Comparison of ENCODE assay signal across 8 cellular contexts in genomic region chr11:117095301-117096139, GRCh38. TPM values are rescaled to one million over a fixed set of nuclear protein-coding genes. Genes with fewer than 3 reads are reported as not detected.
DNase-seq lines count a peak whose midpoint lies in the region; ATAC-seq, FAIRE-seq and TF ChIP-seq lines count a peak whose summit lies in the region.

No MANE protein-coding gene starts in this region.

- H2AFZ ChIP-seq in KMS-11 (ENCODE audit: low read depth) (no peak overlapping the region), GM12878 (ENCODE audit: control insufficient read depth, low read depth, low read length) (no peak overlapping the region), mesenchymal stem cell (ENCODE audit: low read depth, low read length) (no peak overlapping the region)

- intact Hi-C loops in CD14-positive monocyte (cut with micrococcal nuclease), result loop anchor here in 1 of 2 donors (5.0 kb wide), 3 partner anchors 93 to 183 kb away; no protein-coding TSS in a partner anchor
- intact Hi-C loops in GM12878 (cut with micrococcal nuclease; ENCODE audit: unreplicated experiment), result loop anchor here (1.0 to 5.0 kb wide), 4 partner anchors 32 to 168 kb away; no protein-coding TSS in a partner anchor

- H3K23ac ChIP-seq in mesenchymal stem cell (ENCODE audit: low read length in 2 of 2), result no peak overlapping the region

- FAIRE-seq in GM12878 (lab: Jason Lieb, UNC), result no peak

- peaks cover 0 to 2% (median 0%) of the 10 kb centered on the region in 7 donors for H3K9me3 Mint-ChIP-seq in CD14-positive monocyte

- H3K4ac ChIP-seq in mesenchymal stem cell (ENCODE audit: low read depth in 1 of 2, low read length in 2 of 2), result peak overlapping the region in 1 of 2 experiments; percentile 33

- in situ Hi-C loops in GM12878 (cut with MboI), result no loop called here

- peaks cover 7 to 9% of the 10 kb centered on the region in 2 donors for H3K36me3 Mint-ChIP-seq in CD14-positive monocyte

- ATAC-seq in GM12878 (no peak), HG03571 (IDR thresholded peaks at IDR 0.05; ENCODE audit: unreplicated experiment) (no peak), HG03025 (IDR thresholded peaks at IDR 0.05; ENCODE audit: low FRiP score, unreplicated experiment) (no peak)

- H2BK15ac ChIP-seq in mesenchymal stem cell (ENCODE audit: low read depth, poor library complexity, severe bottlenecking), result no peak overlapping the region

- no peak overlapping the region for H2AK5ac ChIP-seq in mesenchymal stem cell (ENCODE audit: low read length, severe bottlenecking)

- H3K36me3 ChIP-seq in KMS-11 (ENCODE audit: insufficient read depth) (no peaks in the 10 kb centered on the region), GM12878 (ENCODE audit: control insufficient read depth in 2 of 2, insufficient read depth in 2 of 2, low read length in 1 of 2) (peaks cover 0 to 2% of the 10 kb centered on the region in 2 experiments; a peak in 2 of 4 replicates), mesenchymal stem cell (ENCODE audit: control insufficient read depth in 1 of 2, insufficient read depth in 2 of 2, low read depth in 1 of 2, low read length in 2 of 2) (no peaks in the 10 kb centered on the region)

- no peak overlapping the region for H3K9ac ChIP-seq in KMS-11
- H3K9ac ChIP-seq in GM12878 (ENCODE audit: control insufficient read depth, insufficient read depth, low read length), result peak overlapping the region; percentile 68; the same call in 1 of the 2 replicates
- peak overlapping the region; percentile 94 for H3K9ac ChIP-seq in mesenchymal stem cell (ENCODE audit: low read length)

- no peak for DNase-seq in CD14-positive monocyte (ENCODE audit: low spot score)
- DNase-seq in GM12878 (ENCODE audit: low read depth, low spot score), result no peak
- peak; percentile 91 for DNase-seq in mesenchymal stem cell
- DNase-seq in COLO668 (lab: John Stamatoyannopoulos, UW; ENCODE audit: unreplicated experiment), result no peak
- DNase-seq in GOT3 (lab: John Stamatoyannopoulos, UW), result no peak

- H4K91ac ChIP-seq in mesenchymal stem cell (ENCODE audit: low read length), result no peak overlapping the region

- peaks cover 16% of the 10 kb centered on the region for H3K79me1 ChIP-seq in mesenchymal stem cell (replicated peaks; ENCODE audit: low read length, poor library complexity, severe bottlenecking)

- H3K18ac ChIP-seq in mesenchymal stem cell (ENCODE audit: low read depth in 1 of 2, low read length in 2 of 2), result peak overlapping the region; percentile 57 to 78

- H3K27me3 Mint-ChIP-seq in CD14-positive monocyte (ENCODE audit: low read depth in 3 of 3), result no peaks in the 10 kb centered on the region

- H3K4me1 ChIP-seq in KMS-11 (ENCODE audit: low read depth, poor library complexity, severe bottlenecking) (peaks cover 33% of the 10 kb centered on the region), GM12878 (ENCODE audit: control insufficient read depth, insufficient read depth, low read length) (peaks cover 42% of the 10 kb centered on the region), mesenchymal stem cell (ENCODE audit: control insufficient read depth, insufficient read depth, low read depth, low read length) (peaks cover 13% of the 10 kb centered on the region)

- TF ChIP-seq POLR2A in GM12878 (IDR thresholded peaks at IDR 0.05; ENCODE audit: low read depth, low read length), result no peak

- no peaks in the 10 kb centered on the region for H3K27me3 ChIP-seq in KMS-11 (ENCODE audit: insufficient read depth, low read depth)
- H3K27me3 ChIP-seq in GM12878 (replicated peaks in 1 of 2; ENCODE audit: control insufficient read depth in 2 of 2, insufficient read depth in 2 of 2, low read length in 1 of 2), result no peaks in the 10 kb centered on the region
- no peaks in the 10 kb centered on the region for H3K27me3 ChIP-seq in mesenchymal stem cell (ENCODE audit: control insufficient read depth in 1 of 2, insufficient read depth in 1 of 2, low read length in 2 of 2)

- H3K9me3 ChIP-seq in GM12878 (replicated peaks; ENCODE audit: control insufficient read depth, insufficient read depth, low read length) (no peaks in the 10 kb centered on the region), mesenchymal stem cell (ENCODE audit: control insufficient read depth, low read length) (no peaks in the 10 kb centered on the region)

- POLR2A ChIA-PET in GM12878 (lab: Charles Lee), result interaction anchor here (0.6 to 3.5 kb wide), 10 partner anchors 18 to 307 kb away, joined by 3 to 17 read pairs (median 4); partner anchors contain the start of gene ZPR1

- H3K27ac Mint-ChIP-seq in CD14-positive monocyte, result peak overlapping the region; percentile 94 to 100 (median 99)

- peak overlapping the region; percentile 99 to 100 for H3K4me3 Mint-ChIP-seq in CD14-positive monocyte

- no peak for TF ChIP-seq EP300 in GM12878 (IDR thresholded peaks at IDR 0.05; ENCODE audit: borderline replicate concordance in 1 of 2, control insufficient read depth in 1 of 2, low read depth in 2 of 2, low read length in 2 of 2)

- TF ChIP-seq CTCF in CD14-positive monocyte (IDR thresholded peaks at IDR 0.05) (no peak), KMS-11 (conservative IDR thresholded peaks at IDR 0.05; ENCODE audit: low read depth, low read length) (no peak), GM12878 (IDR thresholded peaks at IDR 0.05 in 2 of 3, conservative IDR thresholded peaks at IDR 0.05 in 1 of 3; ENCODE audit: control insufficient read depth in 2 of 3, extremely low read depth in 1 of 3, insufficient read depth in 1 of 3, low read depth in 3 of 3, low read length in 3 of 3) (no peak)

- SMC1A ChIA-PET in GM12878 (lab: Charles Lee; ENCODE audit: uncharacterized antibody, unreplicated experiment), result interaction anchor here (1.0 to 14.6 kb wide), 19 partner anchors 11 to 243 kb away, joined by 3 to 166 read pairs (median 6); no protein-coding TSS in a partner anchor

- CTCF ChIA-PET in GM12878 (lab: Yijun Ruan, JAX), result interaction anchor here (0.6 to 3.8 kb wide), 13 partner anchors 10 to 260 kb away, joined by 3 to 21 read pairs (median 5); no protein-coding TSS in a partner anchor

- H3K4me3 ChIP-seq in KMS-11 (IDR thresholded peaks at IDR 0.05; ENCODE audit: insufficient read depth, low read depth, low read length) (no peak overlapping the region), GM12878 (peak overlapping the region; percentile 96), mesenchymal stem cell (ENCODE audit: insufficient read depth in 1 of 2, low read depth in 1 of 2, low read length in 2 of 2) (peak overlapping the region in 1 of 2 experiments; percentile 93)

- H3K27ac ChIP-seq in KMS-11 (no peak overlapping the region), GM12878 (ENCODE audit: control insufficient read depth, insufficient read depth) (peak overlapping the region; percentile 81), mesenchymal stem cell (ENCODE audit: low read length, poor library complexity, severe bottlenecking) (no peak overlapping the region)

- no peak for TF ChIP-seq RAD21 in GM12878 (IDR thresholded peaks at IDR 0.05; ENCODE audit: insufficient read depth, low read depth, low read length)

- H2BK12ac ChIP-seq in mesenchymal stem cell (ENCODE audit: low read length in 2 of 2), result no peak overlapping the region

- no peak overlapping the region for H4K8ac ChIP-seq in mesenchymal stem cell (ENCODE audit: low read length)

- peaks cover 74% of the 10 kb centered on the region for H3K79me2 ChIP-seq in KMS-11 (ENCODE audit: insufficient read depth, low read depth)
- H3K79me2 ChIP-seq in GM12878 (ENCODE audit: control insufficient read depth, insufficient read depth, low read length), result peaks cover 76% of the 10 kb centered on the region

- WGBS in GM12878 (ENCODE audit: insufficient coverage, insufficient replicate concordance, low lambda C conversion rate, missing lambda C conversion rate), result 82% methylated on average over 9 of the region's 9 CpGs
- WGBS in mesenchymal stem cell, result 47% methylated on average over 9 of the region's 9 CpGs

- H3K4me2 ChIP-seq in KMS-11, result peak overlapping the region; percentile 58; the same call in 1 of the 2 replicates
- peak overlapping the region; percentile 96 for H3K4me2 ChIP-seq in GM12878 (ENCODE audit: control insufficient read depth, insufficient read depth)
- no peak overlapping the region for H3K4me2 ChIP-seq in mesenchymal stem cell (ENCODE audit: low read length, poor library complexity, severe bottlenecking)

- H3K4me1 Mint-ChIP-seq in CD14-positive monocyte, result peaks cover 68% of the 10 kb centered on the region

- no peaks in the 10 kb centered on the region for H4K20me1 ChIP-seq in KMS-11 (ENCODE audit: insufficient read depth)
- peaks cover 5% of the 10 kb centered on the region; the same call in 1 of the 2 replicates for H4K20me1 ChIP-seq in GM12878 (ENCODE audit: control insufficient read depth, insufficient read depth)

- RAD21 ChIA-PET in GM12878 (lab: Charles Lee; ENCODE audit: unreplicated experiment), result interaction anchor here (0.5 to 5.6 kb wide), 14 partner anchors 17 to 304 kb away, joined by 3 to 41 read pairs (median 8); partner anchors contain the start of gene APOA5

- H3K14ac ChIP-seq in mesenchymal stem cell (ENCODE audit: low read length in 2 of 2), result no peak overlapping the region

- H2BK120ac ChIP-seq in mesenchymal stem cell (ENCODE audit: low read depth, low read length), result no peak overlapping the region

- BruUV-seq in GM12878 (replicated peaks; lab: Mats Ljungman, UMichigan), result no TSS peak

- no peak overlapping the region for H2BK5ac ChIP-seq in mesenchymal stem cell (ENCODE audit: low read depth, low read length, poor library complexity, severe bottlenecking)

RNA-seq across cellular contexts. Expression of gene SIK3, which starts 2.7 kb away (rescaled TPM):
- polyA plus RNA-seq in CD14-positive monocyte (10 to 100 TPM; 18.3 to 20.0 TPM), GM12878 (2011; rRNA removed) (10.4 and 11.4 TPM in 2 replicates), GM12878 (2014; fragmentation: Illumina TruSeq; extraction: Trizol) (14.5 and 16.9 TPM in 2 replicates), GM12878 (2014; fragmentation: Nextera tagmentation; extraction: Ambion mirVana) (1 to 10 TPM; 2.5 to 2.6 TPM), GM12878 (2014; rRNA removed) (14.8 and 15.4 TPM in 2 replicates), GM12878 (2016; fragmentation: Nextera tagmentation; extraction: Ambion mirVana) (10 to 100 TPM in 1 of 2 experiments, 1 to 10 TPM in 1; 2.5 to 10.8 TPM)
- total RNA-seq in GM12878 (2013; cell fraction: nucleolus; rRNA removed), result 171 and 172 TPM in 2 replicates
- total RNA-seq in GM12878 (2014; rRNA removed) (13.2 and 15.6 TPM in 2 replicates), GM12878 (2014; rRNA removed; fragmentation: Illumina TruSeq; extraction: Trizol) (10.7 and 12.1 TPM in 2 replicates), GM12878 (2021) (24.5 and 31.9 TPM in 2 replicates)
- 10.1 TPM for polyA plus RNA-seq in GM12878 (2011; ENCODE audit: low read depth)
- 12.4 and 14.7 TPM in 2 replicates for polyA plus RNA-seq in GM12878 (2011; cell fraction: cytosol; rRNA removed)
- polyA plus RNA-seq in GM12878 (2011; cell fraction: nucleus; rRNA removed), result 43.4 and 58.1 TPM in 2 replicates
- polyA plus RNA-seq in GM12878 (2012), result 12.7 and 13.7 TPM in 2 replicates
- polyA minus RNA-seq in GM12878 (2011; rRNA and poly(A)+ RNA removed), result 34.7 and 37.3 TPM in 2 replicates
- polyA minus RNA-seq in GM12878 (2011; cell fraction: cytosol; rRNA and poly(A)+ RNA removed), result 14.4 and 16.5 TPM in 2 replicates
- 44.2 and 64.9 TPM in 2 replicates for polyA minus RNA-seq in GM12878 (2011; cell fraction: nucleus; rRNA and poly(A)+ RNA removed)
- 8.4 TPM for polyA plus RNA-seq in mesenchymal stem cell (2013, experiment 1 of 2)
- polyA plus RNA-seq in mesenchymal stem cell (2013, experiment 2 of 2), result 8.2 TPM

RNA-seq across cellular contexts. Expression of gene PAFAH1B2, which starts 48.6 kb away (rescaled TPM):
- polyA plus RNA-seq in CD14-positive monocyte (10 to 100 TPM; 23.7 to 25.1 TPM), GM12878 (2011; rRNA removed) (32.1 and 36.1 TPM in 2 replicates), GM12878 (2014; fragmentation: Illumina TruSeq; extraction: Trizol) (25.5 and 32.2 TPM in 2 replicates), GM12878 (2014; fragmentation: Nextera tagmentation; extraction: Ambion mirVana) (10 to 100 TPM; 17.6 to 64.8 TPM), GM12878 (2014; rRNA removed) (19.2 and 22.0 TPM in 2 replicates), GM12878 (2016; fragmentation: Nextera tagmentation; extraction: Ambion mirVana) (10 to 100 TPM; 51.1 to 53.2 TPM)
- 53.3 and 53.4 TPM in 2 replicates for total RNA-seq in GM12878 (2013; cell fraction: nucleolus; rRNA removed)
- total RNA-seq in GM12878 (2014; rRNA removed) (47.5 and 62.2 TPM in 2 replicates), GM12878 (2014; rRNA removed; fragmentation: Illumina TruSeq; extraction: Trizol) (47.8 and 48.3 TPM in 2 replicates), GM12878 (2021) (49.3 and 49.6 TPM in 2 replicates)
- 12.1 TPM for polyA plus RNA-seq in GM12878 (2011; ENCODE audit: low read depth)
- polyA plus RNA-seq in GM12878 (2011; cell fraction: cytosol; rRNA removed), result 21.8 and 26.0 TPM in 2 replicates
- 13.0 and 16.1 TPM in 2 replicates for polyA plus RNA-seq in GM12878 (2011; cell fraction: nucleus; rRNA removed)
- 16.4 and 16.8 TPM in 2 replicates for polyA plus RNA-seq in GM12878 (2012)
- 76.4 and 83.2 TPM in 2 replicates for polyA minus RNA-seq in GM12878 (2011; rRNA and poly(A)+ RNA removed)
- polyA minus RNA-seq in GM12878 (2011; cell fraction: cytosol; rRNA and poly(A)+ RNA removed), result 21.2 and 28.9 TPM in 2 replicates
- polyA minus RNA-seq in GM12878 (2011; cell fraction: nucleus; rRNA and poly(A)+ RNA removed), result 11.7 and 18.3 TPM in 2 replicates
- 44.5 TPM for polyA plus RNA-seq in mesenchymal stem cell (2013, experiment 1 of 2)
- 45.9 TPM for polyA plus RNA-seq in mesenchymal stem cell (2013, experiment 2 of 2)
